ENCODE assay signal across 16 cellular contexts in the genomic region with DNA sequence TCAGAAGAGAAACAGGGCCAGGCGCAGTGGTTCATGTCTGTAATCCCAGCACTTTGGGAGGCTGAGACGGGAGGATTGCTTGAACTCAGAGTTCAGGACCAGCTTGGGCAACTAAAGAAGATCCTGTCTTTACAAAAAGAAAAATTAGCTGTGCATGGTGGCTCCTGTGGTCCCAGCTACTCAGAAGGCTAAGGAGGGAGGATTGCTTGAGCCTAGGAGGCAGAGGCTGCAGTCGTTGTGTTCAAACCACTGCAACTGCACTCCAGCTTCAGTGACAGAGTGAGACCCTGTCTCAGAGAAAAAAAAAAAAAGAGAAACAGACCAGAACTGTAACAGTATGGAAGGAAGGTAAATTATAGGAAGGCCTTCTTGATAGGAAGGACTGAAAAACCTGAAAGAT. TPM values are rescaled to one million over a fixed set of nuclear protein-coding genes. Genes with fewer than 3 reads are reported as not detected.
A peak's percentile ranks its signal among the peaks of the same experiment; 100 is the strongest.
DNase-seq lines count a peak whose midpoint lies in the region; ATAC-seq and TF ChIP-seq lines count a peak whose summit lies in the region.
"Had no signal": no experiment of that assay in that cellular context is flagged by ENCODE, and none has a peak within 500 bp of the region (broad histone marks: within the 10 kb centered on the region; RNA-seq: fewer than 3 reads in every experiment).

No MANE protein-coding gene starts in this region.

- no peak for ATAC-seq in HG02642 (IDR thresholded peaks at IDR 0.05; ENCODE audit: poor library complexity, unreplicated experiment)

- H3K4me3 ChIP-seq in GM23248 (no peak overlapping the region), MG63 (no peak overlapping the region)

- no peaks in the 10 kb centered on the region for H4K20me1 ChIP-seq in GM23248 (ENCODE audit: insufficient read depth)

- no peak for DNase-seq in GM23248
- DNase-seq in RWPE1 (ENCODE audit: low spot score) = no peak
- peak; percentile 5 for DNase-seq in chondrocyte (ENCODE audit: low spot score)
- DNase-seq in progenitor cell of endocrine pancreas (ENCODE audit: low spot score, unreplicated experiment) = no peak
- DNase-seq in NCI-H1417 (lab: John Stamatoyannopoulos, UW) = no peak
- DNase-seq in MG63 = no peak
- DNase-seq: AML-193; DMS79; NCI-H146; NCI-H2029 treated with DMSO at 0.1 percent for 48 hours; NCI-H2171; NK-92 treated with Interleukin-12 subunit alpha and Interleukin-12 subunit beta, amount 100 ng/mL, for 24 hours; SHP77 treated with DMSO at 0.1 percent for 48 hours had no signal

- no peaks in the 10 kb centered on the region for H3K79me2 ChIP-seq in GM23248 (ENCODE audit: insufficient read depth)

- CTCF ChIA-PET in RWPE1 (lab: Yijun Ruan, JAX) = no interaction called here

- no peak for TF ChIP-seq CTCF in RWPE1 (conservative IDR thresholded peaks at IDR 0.05; ENCODE audit: low read depth)
- no peak for TF ChIP-seq CTCF in chondrocyte (IDR thresholded peaks at IDR 0.05)
- TF ChIP-seq CTCF in progenitor cell of endocrine pancreas (IDR thresholded peaks at IDR 0.05; ENCODE audit: unreplicated experiment) = no peak

- H3F3A ChIP-seq in GM23248 (ENCODE audit: insufficient read depth) = peaks cover 14% of the 10 kb centered on the region; the same call in 1 of the 2 replicates

- peak overlapping the region; percentile 65 for H3K27ac Mint-ChIP-seq in chondrocyte (ENCODE audit: unreplicated experiment)
- H3K27ac Mint-ChIP-seq in progenitor cell of endocrine pancreas = peak overlapping the region; percentile 24

- in situ Hi-C loops in GM23248 (cut with MboI) = no loop called here

- no peak overlapping the region for H3K4me2 ChIP-seq in GM23248 (ENCODE audit: unreplicated experiment)
- H3K4me2 ChIP-seq: KMS-11 had no signal

- no peaks in the 10 kb centered on the region for H3K36me3 Mint-ChIP-seq in chondrocyte (ENCODE audit: low read depth)
- H3K36me3 Mint-ChIP-seq in progenitor cell of endocrine pancreas (ENCODE audit: insufficient read depth) = no peaks in the 10 kb centered on the region

- H2AFZ ChIP-seq in GM23248 = no peak overlapping the region

- peak overlapping the region; percentile 28; the same call in 1 of the 2 replicates for H3K27ac ChIP-seq in GM23248
- H3K27ac ChIP-seq in RWPE1 = peak overlapping the region; percentile 85
- H3K27ac ChIP-seq: C4-2B, KMS-11 had no signal

- no peaks in the 10 kb centered on the region for H3K27me3 Mint-ChIP-seq in chondrocyte (ENCODE audit: low read depth)
- H3K27me3 Mint-ChIP-seq in progenitor cell of endocrine pancreas = no peaks in the 10 kb centered on the region

- POLR2A ChIA-PET in RWPE1 (lab: Yijun Ruan, JAX; ENCODE audit: low non-redundant PET) = no interaction called here

- no peaks in the 10 kb centered on the region for H3K36me3 ChIP-seq in GM23248 (ENCODE audit: low read depth)
- peaks cover 9% of the 10 kb centered on the region for H3K36me3 ChIP-seq in MG63

- H3K4me1 Mint-ChIP-seq in chondrocyte (ENCODE audit: low read depth) (peaks cover 58% of the 10 kb centered on the region), progenitor cell of endocrine pancreas (ENCODE audit: low read depth) (no peaks in the 10 kb centered on the region)

- no peak overlapping the region for H3K4me3 Mint-ChIP-seq in chondrocyte (ENCODE audit: unreplicated experiment)
- H3K4me3 Mint-ChIP-seq in progenitor cell of endocrine pancreas (ENCODE audit: low read depth) = no peak overlapping the region

- H3K9me2 ChIP-seq in GM23248 (ENCODE audit: insufficient read depth) = no peaks in the 10 kb centered on the region

- H3K27me3 ChIP-seq in GM23248 (replicated peaks; ENCODE audit: insufficient read depth) = no peaks in the 10 kb centered on the region
- H3K27me3 ChIP-seq in MG63 = no peaks in the 10 kb centered on the region

- WGBS in GM23248 (ENCODE audit: low coverage in 1 of 2, low lambda C conversion rate in 2 of 2, missing lambda C conversion rate in 2 of 2), 2 experiments = 64 to 70% methylated on average over 3 of the region's 3 CpGs

- H3K9ac ChIP-seq in GM23248 = no peak overlapping the region
- H3K9ac ChIP-seq: KMS-11 had no signal

- H3K4me1 ChIP-seq in GM23248 (ENCODE audit: insufficient read depth) = peaks cover 55% of the 10 kb centered on the region

- H3K9me3 Mint-ChIP-seq in chondrocyte (ENCODE audit: low read depth) (no peaks in the 10 kb centered on the region), progenitor cell of endocrine pancreas (ENCODE audit: low read depth) (no peaks in the 10 kb centered on the region)

- H3K9me3 ChIP-seq in GM23248 (ENCODE audit: low read depth) (no peaks in the 10 kb centered on the region), MG63 (no peaks in the 10 kb centered on the region)

RNA-seq across cellular contexts. Expression of gene ARL4D, which starts 10.3 kb away (rescaled TPM):
- total RNA-seq in GM23248 (2014; rRNA removed; shearing (Covaris generic)) = 23.0 and 27.8 TPM in 2 replicates
- 49.4 and 50.4 TPM in 2 replicates for polyA plus RNA-seq in GM23248 (2016; fragmentation: Nextera tagmentation; extraction: Ambion mirVana)
- total RNA-seq in chondrocyte = 33.8 to 38.0 TPM (median 37.5 TPM) in 3 replicates
- total RNA-seq in progenitor cell of endocrine pancreas = 4.9 and 5.9 TPM in 2 replicates
- 28.8 and 47.4 TPM in 2 replicates for total RNA-seq in MG63 (2014; rRNA removed; shearing (Covaris generic); ENCODE audit: low replicate concordance)
